In the genomic region with DNA sequence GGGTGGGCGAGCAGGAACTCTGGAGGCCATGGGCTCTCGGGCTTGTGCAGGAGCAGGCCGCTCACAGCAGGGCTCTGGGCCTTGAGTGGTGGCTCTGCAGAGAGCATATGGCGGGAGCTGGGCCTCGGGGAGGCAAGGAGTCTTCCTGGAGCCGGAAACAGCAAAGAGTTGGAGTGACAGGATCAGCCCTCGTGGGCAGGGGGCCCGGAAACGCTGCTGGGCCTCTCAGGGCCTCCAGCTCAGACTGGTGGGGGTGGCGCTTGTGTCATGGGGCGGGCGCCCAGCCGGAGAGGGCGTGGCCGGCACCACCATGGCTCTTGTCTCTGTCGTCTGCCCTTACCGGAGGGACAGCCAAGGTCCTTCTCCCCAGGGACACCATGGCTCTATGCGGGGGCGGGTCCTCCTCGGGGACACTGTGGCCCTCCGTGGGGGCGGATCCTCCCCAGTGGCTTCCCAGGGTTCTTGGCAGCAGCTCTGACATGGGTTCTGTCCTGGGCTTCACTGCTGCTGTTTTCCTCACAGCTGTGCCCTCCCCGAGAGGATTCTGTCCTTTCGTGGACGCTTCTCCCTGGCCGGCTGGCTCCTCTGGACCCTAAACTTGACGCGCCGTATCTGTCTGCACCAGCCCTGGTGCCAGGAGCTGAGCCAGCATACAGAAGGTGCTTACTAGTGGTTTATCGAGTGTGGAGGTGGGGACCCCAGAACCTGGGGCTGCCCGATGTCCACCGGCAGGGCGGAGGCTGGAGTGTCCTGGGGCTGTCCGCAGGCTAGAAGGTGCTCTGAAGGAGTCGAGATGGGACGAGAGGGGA, we compare ENCODE assay signal across 1 cellular context.
TF ChIP-seq lines count a peak whose summit lies in the region.

No MANE protein-coding gene starts in this region.

TF ChIP-seq in HEK293, 187 proteins besides CTCF, POLR2A, EP300 and RAD21 (continued from another document and continues in another):
- TF ChIP-seq, protein P1, sequence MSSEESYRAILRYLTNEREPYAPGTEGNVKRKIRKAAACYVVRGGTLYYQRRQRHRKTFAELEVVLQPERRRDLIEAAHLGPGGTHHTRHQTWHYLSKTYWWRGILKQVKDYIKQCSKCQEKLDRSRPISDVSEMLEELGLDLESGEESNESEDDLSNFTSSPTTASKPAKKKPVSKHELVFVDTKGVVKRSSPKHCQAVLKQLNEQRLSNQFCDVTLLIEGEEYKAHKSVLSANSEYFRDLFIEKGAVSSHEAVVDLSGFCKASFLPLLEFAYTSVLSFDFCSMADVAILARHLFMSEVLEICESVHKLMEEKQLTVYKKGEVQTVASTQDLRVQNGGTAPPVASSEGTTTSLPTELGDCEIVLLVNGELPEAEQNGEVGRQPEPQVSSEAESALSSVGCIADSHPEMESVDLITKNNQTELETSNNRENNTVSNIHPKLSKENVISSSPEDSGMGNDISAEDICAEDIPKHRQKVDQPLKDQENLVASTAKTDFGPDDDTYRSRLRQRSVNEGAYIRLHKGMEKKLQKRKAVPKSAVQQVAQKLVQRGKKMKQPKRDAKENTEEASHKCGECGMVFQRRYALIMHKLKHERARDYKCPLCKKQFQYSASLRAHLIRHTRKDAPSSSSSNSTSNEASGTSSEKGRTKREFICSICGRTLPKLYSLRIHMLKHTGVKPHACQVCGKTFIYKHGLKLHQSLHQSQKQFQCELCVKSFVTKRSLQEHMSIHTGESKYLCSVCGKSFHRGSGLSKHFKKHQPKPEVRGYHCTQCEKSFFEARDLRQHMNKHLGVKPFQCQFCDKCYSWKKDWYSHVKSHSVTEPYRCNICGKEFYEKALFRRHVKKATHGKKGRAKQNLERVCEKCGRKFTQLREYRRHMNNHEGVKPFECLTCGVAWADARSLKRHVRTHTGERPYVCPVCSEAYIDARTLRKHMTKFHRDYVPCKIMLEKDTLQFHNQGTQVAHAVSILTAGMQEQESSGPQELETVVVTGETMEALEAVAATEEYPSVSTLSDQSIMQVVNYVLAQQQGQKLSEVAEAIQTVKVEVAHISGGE (tag by site-specific recombination; conservative IDR thresholded peaks at IDR 0.05; ENCODE audit: low read depth), result peak; percentile 52
- TF ChIP-seq WT1 (tag by site-specific recombination; IDR thresholded peaks at IDR 0.05) (peak; percentile 28; the same call in 1 of the 2 replicates), ZNF354C (tag by site-specific recombination; IDR thresholded peaks at IDR 0.05; ENCODE audit: borderline replicate concordance, low read depth) (no peak), ZNF37A (tag by site-specific recombination; IDR thresholded peaks at IDR 0.05) (no peak), ZNF2 (tag by site-specific recombination; IDR thresholded peaks at IDR 0.05) (no peak), ZNF394 (tag by site-specific recombination; IDR thresholded peaks at IDR 0.05; ENCODE audit: borderline replicate concordance) (no peak), ZNF629 (tag by site-specific recombination; IDR thresholded peaks at IDR 0.05) (peak; percentile 55; the same call in 1 of the 2 replicates), HOXD13 (CRISPR knock-in tag; IDR thresholded peaks at IDR 0.05; ENCODE audit: borderline replicate concordance) (no peak), GFI1B (tag by site-specific recombination; IDR thresholded peaks at IDR 0.05) (no peak), ZNF596 (tag by site-specific recombination; IDR thresholded peaks at IDR 0.05) (no peak), GLI2 (tag by site-specific recombination; IDR thresholded peaks at IDR 0.05; ENCODE audit: borderline replicate concordance, low read depth) (no peak), KLF1 (tag by site-specific recombination; IDR thresholded peaks at IDR 0.05) (peak; percentile 77), ZNF830 (tag by site-specific recombination; IDR thresholded peaks at IDR 0.05; ENCODE audit: low read depth) (no peak), ZNF121 (tag by site-specific recombination; IDR thresholded peaks at IDR 0.05) (no peak), ZNF776 (tag by site-specific recombination; IDR thresholded peaks at IDR 0.05; ENCODE audit: borderline replicate concordance) (no peak), ZNF626 (tag by site-specific recombination; IDR thresholded peaks at IDR 0.05) (no peak), ZNF23 (tag by site-specific recombination; IDR thresholded peaks at IDR 0.05; ENCODE audit: borderline replicate concordance) (no peak), ZNF555 (tag by site-specific recombination; conservative IDR thresholded peaks at IDR 0.05) (no peak), ZNF341 (tag by site-specific recombination; IDR thresholded peaks at IDR 0.05; ENCODE audit: low read depth) (peak; percentile 92)
- TF ChIP-seq, protein P2, sequence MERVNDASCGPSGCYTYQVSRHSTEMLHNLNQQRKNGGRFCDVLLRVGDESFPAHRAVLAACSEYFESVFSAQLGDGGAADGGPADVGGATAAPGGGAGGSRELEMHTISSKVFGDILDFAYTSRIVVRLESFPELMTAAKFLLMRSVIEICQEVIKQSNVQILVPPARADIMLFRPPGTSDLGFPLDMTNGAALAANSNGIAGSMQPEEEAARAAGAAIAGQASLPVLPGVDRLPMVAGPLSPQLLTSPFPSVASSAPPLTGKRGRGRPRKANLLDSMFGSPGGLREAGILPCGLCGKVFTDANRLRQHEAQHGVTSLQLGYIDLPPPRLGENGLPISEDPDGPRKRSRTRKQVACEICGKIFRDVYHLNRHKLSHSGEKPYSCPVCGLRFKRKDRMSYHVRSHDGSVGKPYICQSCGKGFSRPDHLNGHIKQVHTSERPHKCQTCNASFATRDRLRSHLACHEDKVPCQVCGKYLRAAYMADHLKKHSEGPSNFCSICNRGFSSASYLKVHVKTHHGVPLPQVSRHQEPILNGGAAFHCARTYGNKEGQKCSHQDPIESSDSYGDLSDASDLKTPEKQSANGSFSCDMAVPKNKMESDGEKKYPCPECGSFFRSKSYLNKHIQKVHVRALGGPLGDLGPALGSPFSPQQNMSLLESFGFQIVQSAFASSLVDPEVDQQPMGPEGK (tag by site-specific recombination; IDR thresholded peaks at IDR 0.05), result peak; percentile 93
- TF ChIP-seq, protein P3, sequence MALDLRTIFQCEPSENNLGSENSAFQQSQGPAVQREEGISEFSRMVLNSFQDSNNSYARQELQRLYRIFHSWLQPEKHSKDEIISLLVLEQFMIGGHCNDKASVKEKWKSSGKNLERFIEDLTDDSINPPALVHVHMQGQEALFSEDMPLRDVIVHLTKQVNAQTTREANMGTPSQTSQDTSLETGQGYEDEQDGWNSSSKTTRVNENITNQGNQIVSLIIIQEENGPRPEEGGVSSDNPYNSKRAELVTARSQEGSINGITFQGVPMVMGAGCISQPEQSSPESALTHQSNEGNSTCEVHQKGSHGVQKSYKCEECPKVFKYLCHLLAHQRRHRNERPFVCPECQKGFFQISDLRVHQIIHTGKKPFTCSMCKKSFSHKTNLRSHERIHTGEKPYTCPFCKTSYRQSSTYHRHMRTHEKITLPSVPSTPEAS (tag by site-specific recombination; IDR thresholded peaks at IDR 0.05), result no peak
- TF ChIP-seq, protein P4, sequence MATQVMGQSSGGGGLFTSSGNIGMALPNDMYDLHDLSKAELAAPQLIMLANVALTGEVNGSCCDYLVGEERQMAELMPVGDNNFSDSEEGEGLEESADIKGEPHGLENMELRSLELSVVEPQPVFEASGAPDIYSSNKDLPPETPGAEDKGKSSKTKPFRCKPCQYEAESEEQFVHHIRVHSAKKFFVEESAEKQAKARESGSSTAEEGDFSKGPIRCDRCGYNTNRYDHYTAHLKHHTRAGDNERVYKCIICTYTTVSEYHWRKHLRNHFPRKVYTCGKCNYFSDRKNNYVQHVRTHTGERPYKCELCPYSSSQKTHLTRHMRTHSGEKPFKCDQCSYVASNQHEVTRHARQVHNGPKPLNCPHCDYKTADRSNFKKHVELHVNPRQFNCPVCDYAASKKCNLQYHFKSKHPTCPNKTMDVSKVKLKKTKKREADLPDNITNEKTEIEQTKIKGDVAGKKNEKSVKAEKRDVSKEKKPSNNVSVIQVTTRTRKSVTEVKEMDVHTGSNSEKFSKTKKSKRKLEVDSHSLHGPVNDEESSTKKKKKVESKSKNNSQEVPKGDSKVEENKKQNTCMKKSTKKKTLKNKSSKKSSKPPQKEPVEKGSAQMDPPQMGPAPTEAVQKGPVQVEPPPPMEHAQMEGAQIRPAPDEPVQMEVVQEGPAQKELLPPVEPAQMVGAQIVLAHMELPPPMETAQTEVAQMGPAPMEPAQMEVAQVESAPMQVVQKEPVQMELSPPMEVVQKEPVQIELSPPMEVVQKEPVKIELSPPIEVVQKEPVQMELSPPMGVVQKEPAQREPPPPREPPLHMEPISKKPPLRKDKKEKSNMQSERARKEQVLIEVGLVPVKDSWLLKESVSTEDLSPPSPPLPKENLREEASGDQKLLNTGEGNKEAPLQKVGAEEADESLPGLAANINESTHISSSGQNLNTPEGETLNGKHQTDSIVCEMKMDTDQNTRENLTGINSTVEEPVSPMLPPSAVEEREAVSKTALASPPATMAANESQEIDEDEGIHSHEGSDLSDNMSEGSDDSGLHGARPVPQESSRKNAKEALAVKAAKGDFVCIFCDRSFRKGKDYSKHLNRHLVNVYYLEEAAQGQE (tag by site-specific recombination; IDR thresholded peaks at IDR 0.05), result no peak
- TF ChIP-seq, protein P5, sequence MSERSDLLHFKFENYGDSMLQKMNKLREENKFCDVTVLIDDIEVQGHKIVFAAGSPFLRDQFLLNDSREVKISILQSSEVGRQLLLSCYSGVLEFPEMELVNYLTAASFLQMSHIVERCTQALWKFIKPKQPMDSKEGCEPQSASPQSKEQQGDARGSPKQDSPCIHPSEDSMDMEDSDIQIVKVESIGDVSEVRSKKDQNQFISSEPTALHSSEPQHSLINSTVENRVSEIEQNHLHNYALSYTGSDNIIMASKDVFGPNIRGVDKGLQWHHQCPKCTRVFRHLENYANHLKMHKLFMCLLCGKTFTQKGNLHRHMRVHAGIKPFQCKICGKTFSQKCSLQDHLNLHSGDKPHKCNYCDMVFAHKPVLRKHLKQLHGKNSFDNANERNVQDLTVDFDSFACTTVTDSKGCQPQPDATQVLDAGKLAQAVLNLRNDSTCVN (tag by site-specific recombination; optimal IDR thresholded peaks at IDR 0.05), result no peak
- TF ChIP-seq, protein P6, sequence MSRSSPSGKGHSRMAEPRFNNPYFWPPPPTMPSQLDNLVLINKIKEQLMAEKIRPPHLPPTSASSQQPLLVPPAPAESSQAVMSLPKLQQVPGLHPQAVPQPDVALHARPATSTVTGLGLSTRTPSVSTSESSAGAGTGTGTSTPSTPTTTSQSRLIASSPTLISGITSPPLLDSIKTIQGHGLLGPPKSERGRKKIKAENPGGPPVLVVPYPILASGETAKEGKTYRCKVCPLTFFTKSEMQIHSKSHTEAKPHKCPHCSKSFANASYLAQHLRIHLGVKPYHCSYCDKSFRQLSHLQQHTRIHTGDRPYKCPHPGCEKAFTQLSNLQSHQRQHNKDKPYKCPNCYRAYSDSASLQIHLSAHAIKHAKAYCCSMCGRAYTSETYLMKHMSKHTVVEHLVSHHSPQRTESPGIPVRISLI (tag by site-specific recombination; IDR thresholded peaks at IDR 0.05), result no peak
- TF ChIP-seq, protein P7, sequence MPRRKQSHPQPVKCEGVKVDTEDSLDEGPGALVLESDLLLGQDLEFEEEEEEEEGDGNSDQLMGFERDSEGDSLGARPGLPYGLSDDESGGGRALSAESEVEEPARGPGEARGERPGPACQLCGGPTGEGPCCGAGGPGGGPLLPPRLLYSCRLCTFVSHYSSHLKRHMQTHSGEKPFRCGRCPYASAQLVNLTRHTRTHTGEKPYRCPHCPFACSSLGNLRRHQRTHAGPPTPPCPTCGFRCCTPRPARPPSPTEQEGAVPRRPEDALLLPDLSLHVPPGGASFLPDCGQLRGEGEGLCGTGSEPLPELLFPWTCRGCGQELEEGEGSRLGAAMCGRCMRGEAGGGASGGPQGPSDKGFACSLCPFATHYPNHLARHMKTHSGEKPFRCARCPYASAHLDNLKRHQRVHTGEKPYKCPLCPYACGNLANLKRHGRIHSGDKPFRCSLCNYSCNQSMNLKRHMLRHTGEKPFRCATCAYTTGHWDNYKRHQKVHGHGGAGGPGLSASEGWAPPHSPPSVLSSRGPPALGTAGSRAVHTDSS (tag by site-specific recombination; IDR thresholded peaks at IDR 0.05), result no peak
- TF ChIP-seq, protein P8, sequence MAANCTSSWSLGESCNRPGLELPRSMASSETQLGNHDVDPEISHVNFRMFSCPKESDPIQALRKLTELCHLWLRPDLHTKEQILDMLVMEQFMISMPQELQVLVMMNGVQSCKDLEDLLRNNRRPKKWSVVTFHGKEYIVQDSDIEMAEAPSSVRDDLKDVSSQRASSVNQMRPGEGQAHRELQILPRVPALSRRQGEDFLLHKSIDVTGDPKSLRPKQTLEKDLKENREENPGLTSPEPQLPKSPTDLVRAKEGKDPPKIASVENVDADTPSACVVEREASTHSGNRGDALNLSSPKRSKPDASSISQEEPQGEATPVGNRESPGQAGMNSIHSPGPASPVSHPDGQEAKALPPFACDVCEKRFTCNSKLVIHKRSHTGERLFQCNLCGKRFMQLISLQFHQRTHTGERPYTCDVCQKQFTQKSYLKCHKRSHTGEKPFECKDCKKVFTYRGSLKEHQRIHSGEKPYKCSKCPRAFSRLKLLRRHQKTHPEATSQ (tag by site-specific recombination; IDR thresholded peaks at IDR 0.05), result no peak
- TF ChIP-seq, protein P9, sequence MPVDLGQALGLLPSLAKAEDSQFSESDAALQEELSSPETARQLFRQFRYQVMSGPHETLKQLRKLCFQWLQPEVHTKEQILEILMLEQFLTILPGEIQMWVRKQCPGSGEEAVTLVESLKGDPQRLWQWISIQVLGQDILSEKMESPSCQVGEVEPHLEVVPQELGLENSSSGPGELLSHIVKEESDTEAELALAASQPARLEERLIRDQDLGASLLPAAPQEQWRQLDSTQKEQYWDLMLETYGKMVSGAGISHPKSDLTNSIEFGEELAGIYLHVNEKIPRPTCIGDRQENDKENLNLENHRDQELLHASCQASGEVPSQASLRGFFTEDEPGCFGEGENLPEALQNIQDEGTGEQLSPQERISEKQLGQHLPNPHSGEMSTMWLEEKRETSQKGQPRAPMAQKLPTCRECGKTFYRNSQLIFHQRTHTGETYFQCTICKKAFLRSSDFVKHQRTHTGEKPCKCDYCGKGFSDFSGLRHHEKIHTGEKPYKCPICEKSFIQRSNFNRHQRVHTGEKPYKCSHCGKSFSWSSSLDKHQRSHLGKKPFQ (tag by site-specific recombination; IDR thresholded peaks at IDR 0.05), result no peak
- TF ChIP-seq, protein P10, sequence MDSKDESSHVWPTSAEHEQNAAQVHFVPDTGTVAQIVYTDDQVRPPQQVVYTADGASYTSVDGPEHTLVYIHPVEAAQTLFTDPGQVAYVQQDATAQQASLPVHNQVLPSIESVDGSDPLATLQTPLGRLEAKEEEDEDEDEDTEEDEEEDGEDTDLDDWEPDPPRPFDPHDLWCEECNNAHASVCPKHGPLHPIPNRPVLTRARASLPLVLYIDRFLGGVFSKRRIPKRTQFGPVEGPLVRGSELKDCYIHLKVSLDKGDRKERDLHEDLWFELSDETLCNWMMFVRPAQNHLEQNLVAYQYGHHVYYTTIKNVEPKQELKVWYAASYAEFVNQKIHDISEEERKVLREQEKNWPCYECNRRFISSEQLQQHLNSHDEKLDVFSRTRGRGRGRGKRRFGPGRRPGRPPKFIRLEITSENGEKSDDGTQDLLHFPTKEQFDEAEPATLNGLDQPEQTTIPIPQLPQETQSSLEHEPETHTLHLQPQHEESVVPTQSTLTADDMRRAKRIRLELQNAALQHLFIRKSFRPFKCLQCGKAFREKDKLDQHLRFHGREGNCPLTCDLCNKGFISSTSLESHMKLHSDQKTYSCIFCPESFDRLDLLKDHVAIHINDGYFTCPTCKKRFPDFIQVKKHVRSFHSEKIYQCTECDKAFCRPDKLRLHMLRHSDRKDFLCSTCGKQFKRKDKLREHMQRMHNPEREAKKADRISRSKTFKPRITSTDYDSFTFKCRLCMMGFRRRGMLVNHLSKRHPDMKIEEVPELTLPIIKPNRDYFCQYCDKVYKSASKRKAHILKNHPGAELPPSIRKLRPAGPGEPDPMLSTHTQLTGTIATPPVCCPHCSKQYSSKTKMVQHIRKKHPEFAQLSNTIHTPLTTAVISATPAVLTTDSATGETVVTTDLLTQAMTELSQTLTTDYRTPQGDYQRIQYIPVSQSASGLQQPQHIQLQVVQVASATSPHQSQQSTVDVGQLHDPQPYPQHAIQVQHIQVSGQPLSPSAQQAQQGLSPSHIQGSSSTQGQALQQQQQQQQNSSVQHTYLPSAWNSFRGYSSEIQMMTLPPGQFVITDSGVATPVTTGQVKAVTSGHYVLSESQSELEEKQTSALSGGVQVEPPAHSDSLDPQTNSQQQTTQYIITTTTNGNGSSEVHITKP (tag by site-specific recombination; IDR thresholded peaks at IDR 0.05), result no peak
